ENCODE assay signal across 1 cellular context in genomic region chr1:227244339-227245118, GRCh38.
TF ChIP-seq lines count a peak whose summit lies in the region.

No MANE protein-coding gene starts in this region.

TF ChIP-seq in liver, 16 proteins besides CTCF, POLR2A, EP300 and RAD21 (continued from another document):
- TF ChIP-seq REST (IDR thresholded peaks at IDR 0.05) (no peak), GABPA (IDR thresholded peaks at IDR 0.05 in 1 of 2, conservative IDR thresholded peaks at IDR 0.05 in 1 of 2) (no peak), YY1 (IDR thresholded peaks at IDR 0.05) (no peak), MAX (IDR thresholded peaks at IDR 0.05) (no peak), RXRA (IDR thresholded peaks at IDR 0.05) (no peak)
- TF ChIP-seq, protein P1, sequence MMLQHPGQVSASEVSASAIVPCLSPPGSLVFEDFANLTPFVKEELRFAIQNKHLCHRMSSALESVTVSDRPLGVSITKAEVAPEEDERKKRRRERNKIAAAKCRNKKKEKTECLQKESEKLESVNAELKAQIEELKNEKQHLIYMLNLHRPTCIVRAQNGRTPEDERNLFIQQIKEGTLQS (IDR thresholded peaks at IDR 0.05) = no peak
